ENCODE assay signal across 8 cellular contexts in genomic region chr5:180090098-180090768, GRCh38. TPM values are rescaled to one million over a fixed set of nuclear protein-coding genes. Genes with fewer than 3 reads are reported as not detected.
DNase-seq lines count a peak whose midpoint lies in the region; ATAC-seq, FAIRE-seq and TF ChIP-seq lines count a peak whose summit lies in the region.

No MANE protein-coding gene starts in this region.

- intact Hi-C loops in spleen (cut with DNase I; ENCODE audit: low total_unique reads): no loop called here

- DNase-seq in GM03348 (ENCODE audit: low spot score) (peak; percentile 92), bronchial epithelial cell (ENCODE audit: low read depth) (peak; percentile 25), inferior parietal cortex (ENCODE audit: extremely low spot score) (peak; percentile 64), spleen (peak; percentile 93), NCI-H510A treated with DMSO at 0.1 percent for 48 hours (lab: John Stamatoyannopoulos, UW) (no peak)

- no peak for ATAC-seq in GM21447 (IDR thresholded peaks at IDR 0.05; ENCODE audit: unreplicated experiment)

- peak; percentile 85 for TF ChIP-seq CTCF in LNCAP (IDR thresholded peaks at IDR 0.05)
- TF ChIP-seq CTCF in WI38 (IDR thresholded peaks at IDR 0.05; ENCODE audit: low read depth, low read length): peak; percentile 65
- peak; percentile 87 for TF ChIP-seq CTCF in bronchial epithelial cell (IDR thresholded peaks at IDR 0.05; ENCODE audit: insufficient read depth, low read length, severe bottlenecking)
- peak; percentile 72 to 97 (median 91) for TF ChIP-seq CTCF in spleen (IDR thresholded peaks at IDR 0.05 in 8 of 11, conservative IDR thresholded peaks at IDR 0.05 in 3 of 11)

- H3K27ac ChIP-seq in spleen: peak overlapping the region in 7 of 8 donors; percentile 29 to 76 (median 71)

- H3K27me3 ChIP-seq in bronchial epithelial cell (ENCODE audit: control insufficient read depth, insufficient read depth, low read length): no peaks in the 10 kb centered on the region
- H3K27me3 ChIP-seq in spleen (replicated peaks in 1 of 7): peaks cover 0 to 7% (median 0%) of the 10 kb centered on the region in 7 donors

- H3K36me3 ChIP-seq in bronchial epithelial cell (ENCODE audit: control insufficient read depth, insufficient read depth, low read length): no peaks in the 10 kb centered on the region
- no peaks in the 10 kb centered on the region for H3K36me3 ChIP-seq in spleen

- no peak for TF ChIP-seq POLR2A in spleen (IDR thresholded peaks at IDR 0.05)

- H3K9me3 ChIP-seq in spleen: no peaks in the 10 kb centered on the region

- H3K4me3 ChIP-seq in WI38 (ENCODE audit: low read depth, low read length) (peak overlapping the region; percentile 51), bronchial epithelial cell (ENCODE audit: low read depth, low read length) (peak overlapping the region; percentile 34), spleen (peak overlapping the region; percentile 33 to 72 (median 43))

- no peak for FAIRE-seq in bronchial epithelial cell (lab: Jason Lieb, UNC)

- H3K4me1 ChIP-seq in spleen: peaks cover 0 to 41% (median 16%) of the 10 kb centered on the region in 6 donors

- 0 to 5% (median 2%) methylated on average over 50 to 58 of the region's 58 CpGs for WGBS in spleen, 5 donors

RNA-seq across cellular contexts. Expression of gene RNF130, which starts 18.7 kb away (rescaled TPM):
- 16.5 and 16.8 TPM in 2 replicates for total RNA-seq in bronchial epithelial cell
- total RNA-seq in spleen: 100 to 1,000 TPM in 1 of 7 donors, 10 to 100 TPM in 6; 64.5 to 119 (median 84.1) TPM
- 10 to 100 TPM; 44.1 to 57.0 (median 45.4) TPM for polyA plus RNA-seq in spleen
